In the genomic region with DNA sequence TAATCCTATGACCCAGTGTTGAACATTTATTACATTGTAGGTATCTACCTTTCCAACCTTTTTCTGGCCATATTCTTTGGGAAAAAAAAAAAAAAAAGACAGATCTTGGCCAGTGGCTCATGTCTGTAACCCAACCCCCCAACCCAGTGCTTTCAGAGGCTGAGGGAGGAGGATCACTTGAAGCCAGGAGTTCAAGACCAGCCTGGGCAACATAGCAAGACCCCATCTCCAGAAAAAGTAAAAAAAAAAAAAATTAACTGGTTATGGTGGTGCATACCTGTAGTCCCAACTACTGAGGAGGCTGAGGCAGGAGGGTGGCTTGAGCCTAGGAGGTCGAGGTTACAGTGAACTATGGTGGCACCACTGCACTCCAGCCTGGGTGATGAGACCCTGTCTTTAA, we compare ENCODE assay signal across 39 cellular contexts.
"Had no signal": no experiment of that assay in that cellular context is flagged by ENCODE, and none has a peak within 500 bp of the region (broad histone marks: within the 10 kb centered on the region; RNA-seq: fewer than 3 reads in every experiment).

No MANE protein-coding gene starts in this region.

- H3K27ac Mint-ChIP-seq: activated naive CD4-positive, alpha-beta T cell treated with anti-CD3 and anti-CD28 coated beads for 36 hours; activated naive CD4-positive, alpha-beta T cell treated with anti-CD3 and anti-CD28 coated beads, Interleukin-2, amount 10 ng/mL, durations not matched to agents 7 days and 5 days; activated naive CD4-positive, alpha-beta T cell treated with anti-CD3 and anti-CD28 coated beads, Interleukin-2, amount 50 U/mL, for 24 hours; activated naive CD8-positive, alpha-beta T cell; activated naive CD8-positive, alpha-beta T cell treated with anti-CD3 and anti-CD28 coated beads for 36 hours; activated naive CD8-positive, alpha-beta T cell treated with anti-CD3 and anti-CD28 coated beads, Interleukin-2, amount 10 ng/mL, durations not matched to agents 7 days and 5 days; activated naive CD8-positive, alpha-beta T cell treated with anti-CD3 and anti-CD28 coated beads, Interleukin-2, amount 50 U/mL, for 24 hours; activated T-cell treated with anti-CD3 and anti-CD28 coated beads, Interleukin-2, amount 50 U/mL, for 24 hours; activated T-cell treated with anti-CD3 and anti-CD28 coated beads, Interleukin-2, amount 50 U/mL, for 72 hours; activated T-helper 1 cell treated with anti-CD3 and anti-CD28 coated beads, Interleukin-12 subunit alpha, Interleukin-12 subunit beta, Interleukin-2, Interleukin-4 antibody, amounts not matched to agents 30 ng/mL and 10 ng/mL and 1 ng/mL, durations not matched to agents 14 hours and 24 hours and 36 hours; activated T-helper 17 cell treated with anti-CD3 and anti-CD28 coated beads, Interleukin-2, amount 50 U/mL, for 72 hours; activated T-helper 2 cell treated with anti-CD3 and anti-CD28 coated beads, Interferon-gamma antibody, Interleukin-2, Interleukin-4, amounts not matched to agents 10 μg/mL and 5 μg/mL and 100 μg/mL, durations not matched to agents 14 hours and 24 hours and 36 hours; brain had no signal

- H3K4me1 ChIP-seq: adrenal gland, ascending aorta, body of pancreas, breast epithelium had no signal

- FAIRE-seq: astrocyte, bronchial epithelial cell had no signal

- H3K4me3 Mint-ChIP-seq: activated naive CD4-positive, alpha-beta T cell treated with anti-CD3 and anti-CD28 coated beads for 36 hours; activated naive CD4-positive, alpha-beta T cell treated with anti-CD3 and anti-CD28 coated beads, Interleukin-2, amount 10 ng/mL, durations not matched to agents 7 days and 5 days; activated naive CD4-positive, alpha-beta T cell treated with anti-CD3 and anti-CD28 coated beads, Interleukin-2, amount 50 U/mL, for 24 hours; activated naive CD8-positive, alpha-beta T cell; activated naive CD8-positive, alpha-beta T cell treated with anti-CD3 and anti-CD28 coated beads for 36 hours; activated naive CD8-positive, alpha-beta T cell treated with anti-CD3 and anti-CD28 coated beads, Interleukin-2, amount 10 ng/mL, durations not matched to agents 7 days and 5 days; activated naive CD8-positive, alpha-beta T cell treated with anti-CD3 and anti-CD28 coated beads, Interleukin-2, amount 50 U/mL, for 24 hours; activated T-cell treated with anti-CD3 and anti-CD28 coated beads, Interleukin-2, amount 50 U/mL, for 24 hours; activated T-cell treated with anti-CD3 and anti-CD28 coated beads, Interleukin-2, amount 50 U/mL, for 4 hours; activated T-cell treated with anti-CD3 and anti-CD28 coated beads, Interleukin-2, amount 50 U/mL, for 72 hours; activated T-helper 1 cell treated with anti-CD3 and anti-CD28 coated beads, Interleukin-12 subunit alpha, Interleukin-12 subunit beta, Interleukin-2, Interleukin-4 antibody, amounts not matched to agents 30 ng/mL and 10 ng/mL and 1 ng/mL, durations not matched to agents 14 hours and 24 hours and 36 hours; activated T-helper 17 cell treated with anti-CD3 and anti-CD28 coated beads, Interleukin-2, amount 50 U/mL, for 72 hours; brain; central memory CD8-positive, alpha-beta T cell had no signal

- H3K9me3 ChIP-seq: adrenal gland, body of pancreas, breast epithelium had no signal

- H3K9me3 Mint-ChIP-seq: activated naive CD4-positive, alpha-beta T cell treated with anti-CD3 and anti-CD28 coated beads, Interleukin-2, amount 50 U/mL, for 24 hours; activated T-cell treated with anti-CD3 and anti-CD28 coated beads, Interleukin-2, amount 50 U/mL, for 72 hours; activated T-helper 17 cell treated with anti-CD3 and anti-CD28 coated beads, Interleukin-2, amount 50 U/mL, for 72 hours; central memory CD8-positive, alpha-beta T cell had no signal

- H3K4me3 ChIP-seq: adrenal gland, ascending aorta, body of pancreas, breast epithelium, cardiac muscle cell had no signal

- H3K27me3 Mint-ChIP-seq: activated naive CD4-positive, alpha-beta T cell treated with anti-CD3 and anti-CD28 coated beads, Interleukin-2, amount 10 ng/mL, durations not matched to agents 7 days and 5 days; activated naive CD4-positive, alpha-beta T cell treated with anti-CD3 and anti-CD28 coated beads, Interleukin-2, amount 50 U/mL, for 24 hours; activated naive CD8-positive, alpha-beta T cell; activated naive CD8-positive, alpha-beta T cell treated with anti-CD3 and anti-CD28 coated beads for 36 hours; activated naive CD8-positive, alpha-beta T cell treated with anti-CD3 and anti-CD28 coated beads, Interleukin-2, amount 10 ng/mL, durations not matched to agents 7 days and 5 days; activated naive CD8-positive, alpha-beta T cell treated with anti-CD3 and anti-CD28 coated beads, Interleukin-2, amount 50 U/mL, for 24 hours; activated T-cell treated with anti-CD3 and anti-CD28 coated beads, Interleukin-2, amount 50 U/mL, for 24 hours; activated T-helper 17 cell treated with anti-CD3 and anti-CD28 coated beads, Interleukin-2, amount 50 U/mL, for 72 hours; brain; central memory CD8-positive, alpha-beta T cell had no signal

- DNase-seq: activated effector memory CD4-positive, alpha-beta T cell treated with anti-CD3 and anti-CD28 coated beads, Interleukin-2, amount 50 U/mL, for 16 hours; activated effector memory CD4-positive, alpha-beta T cell treated with Interleukin-2 at 50 U/mL for 16 hours; activated gamma-delta T cell; activated gamma-delta T cell treated with Interleukin-2 at 50 U/mL for 16 hours; activated naive CD4-positive, alpha-beta T cell; activated naive CD4-positive, alpha-beta T cell treated with anti-CD3 and anti-CD28 coated beads for 36 hours; activated naive CD4-positive, alpha-beta T cell treated with anti-CD3 and anti-CD28 coated beads, Interleukin-2, amount 10 ng/mL, durations not matched to agents 7 days and 5 days; activated naive CD4-positive, alpha-beta T cell treated with anti-CD3 and anti-CD28 coated beads, Interleukin-2, amount 50 U/mL, for 16 hours; activated naive CD4-positive, alpha-beta T cell treated with Interleukin-2 at 50 U/mL for 16 hours; activated naive CD8-positive, alpha-beta T cell treated with anti-CD3 and anti-CD28 coated beads for 36 hours; activated naive CD8-positive, alpha-beta T cell treated with anti-CD3 and anti-CD28 coated beads, Interleukin-2, amount 10 ng/mL, durations not matched to agents 7 days and 5 days; activated naive CD8-positive, alpha-beta T cell treated with anti-CD3 and anti-CD28 coated beads, Interleukin-2, amount 50 U/mL, for 24 hours; activated T-cell treated with anti-CD3 and anti-CD28 coated beads, Interleukin-2, amount 50 U/mL, for 1 hour; activated T-cell treated with anti-CD3 and anti-CD28 coated beads, Interleukin-2, amount 50 U/mL, for 24 hours; activated T-cell treated with anti-CD3 and anti-CD28 coated beads, Interleukin-2, amount 50 U/mL, for 4 hours; activated T-cell treated with anti-CD3 and anti-CD28 coated beads, Interleukin-2, amount 50 U/mL, for 48 hours; activated T-cell treated with anti-CD3 and anti-CD28 coated beads, Interleukin-2, amount 50 U/mL, for 72 hours; amniotic stem cell; amygdala; anterior cingulate cortex; body of pancreas; brain microvascular endothelial cell; caudate nucleus; central memory CD4-positive, alpha-beta T cell; cerebellar nuclear complex had no signal

- ATAC-seq: activated naive CD4-positive, alpha-beta T cell treated with anti-CD3 and anti-CD28 coated beads, Interleukin-2, amount 50 U/mL, for 72 hours; activated naive CD8-positive, alpha-beta T cell treated with anti-CD3 and anti-CD28 coated beads, Interleukin-2, amount 50 U/mL, for 24 hours; activated T-cell treated with anti-CD3 and anti-CD28 coated beads, Interleukin-2, amount 50 U/mL, for 4 hours; activated T-cell treated with anti-CD3 and anti-CD28 coated beads, Interleukin-2, amount 50 U/mL, for 72 hours; activated T-helper 17 cell treated with anti-CD3 and anti-CD28 coated beads, Interleukin-2, amount 50 U/mL, for 72 hours; body of pancreas had no signal

- H3K27ac ChIP-seq: adrenal gland, ascending aorta, body of pancreas, brain microvascular endothelial cell, breast epithelium, cardiac muscle cell had no signal

- H3K4me1 Mint-ChIP-seq: activated naive CD4-positive, alpha-beta T cell treated with anti-CD3 and anti-CD28 coated beads, Interleukin-2, amount 10 ng/mL, durations not matched to agents 7 days and 5 days; activated naive CD4-positive, alpha-beta T cell treated with anti-CD3 and anti-CD28 coated beads, Interleukin-2, amount 50 U/mL, for 24 hours; activated naive CD8-positive, alpha-beta T cell treated with anti-CD3 and anti-CD28 coated beads for 36 hours; activated naive CD8-positive, alpha-beta T cell treated with anti-CD3 and anti-CD28 coated beads, Interleukin-2, amount 10 ng/mL, durations not matched to agents 7 days and 5 days; activated naive CD8-positive, alpha-beta T cell treated with anti-CD3 and anti-CD28 coated beads, Interleukin-2, amount 50 U/mL, for 24 hours; activated T-helper 17 cell treated with anti-CD3 and anti-CD28 coated beads, Interleukin-2, amount 50 U/mL, for 72 hours; brain; central memory CD8-positive, alpha-beta T cell had no signal

- H3K27me3 ChIP-seq: adrenal gland, ascending aorta, body of pancreas, brain microvascular endothelial cell, breast epithelium, cardiac muscle cell had no signal

- H3K36me3 ChIP-seq: brain microvascular endothelial cell had no signal
